ENCODE assay signal across 25 cellular contexts in genomic region chr10:34313353-34313752, GRCh38.
"Had no signal": no experiment of that assay in that cellular context is flagged by ENCODE, and none has a peak within 500 bp of the region (broad histone marks: within the 10 kb centered on the region; RNA-seq: fewer than 3 reads in every experiment).

No MANE protein-coding gene starts in this region.

- H3K36me3 Mint-ChIP-seq: activated CD4-positive, alpha-beta memory T cell treated with anti-CD3 and anti-CD28 coated beads for 36 hours; natural killer cell had no signal

- H3K27me3 ChIP-seq: body of pancreas, testis, uterus had no signal

- FAIRE-seq: endometrium, frontal cortex had no signal

- H3K9me3 Mint-ChIP-seq: activated B cell treated with CpG ODN at 0.5 μM for 24 hours; activated CD4-positive, alpha-beta memory T cell treated with anti-CD3 and anti-CD28 coated beads for 36 hours; natural killer cell; T-helper 1 cell treated with Interleukin-12 subunit alpha and Interleukin-12 subunit beta and Interleukin-4 antibody, amounts not matched to agents 30 μg/mL and 1 μg/mL, for 36 hours had no signal

- H3K4me3 Mint-ChIP-seq: activated B cell treated with CpG ODN at 0.5 μM for 24 hours; activated CD4-positive, alpha-beta memory T cell treated with anti-CD3 and anti-CD28 coated beads for 36 hours; activated CD4-positive, alpha-beta T cell treated with anti-CD3 and anti-CD28 coated beads for 36 hours; natural killer cell; T-helper 1 cell treated with Interleukin-12 subunit alpha and Interleukin-12 subunit beta and Interleukin-4 antibody, amounts not matched to agents 30 μg/mL and 1 μg/mL, for 36 hours had no signal

- H3K4me1 ChIP-seq: body of pancreas, left ventricle myocardium inferior, testis, uterus had no signal

- H3K4me1 Mint-ChIP-seq: activated B cell treated with CpG ODN at 0.5 μM for 24 hours, natural killer cell had no signal

- H3K27ac ChIP-seq: body of pancreas, left ventricle myocardium inferior, testis, uterus had no signal

- DNase-seq: activated B cell treated with CpG ODN at 0.5 μM for 24 hours; activated CD4-positive, alpha-beta memory T cell treated with anti-CD3 and anti-CD28 coated beads for 36 hours; activated CD4-positive, alpha-beta T cell treated with anti-CD3 and anti-CD28 coated beads for 36 hours; activated effector memory CD4-positive, alpha-beta T cell treated with anti-CD3 and anti-CD28 coated beads, Interleukin-2, amount 50 U/mL, for 16 hours; activated naive CD4-positive, alpha-beta T cell treated with anti-CD3 and anti-CD28 coated beads, Interleukin-2, amount 50 U/mL, for 16 hours; anterior cingulate cortex; body of pancreas; effector CD4-positive, alpha-beta T cell; hippocampal formation; kidney glomerular epithelial cell; left ventricle myocardium inferior; mammary epithelial cell; midbrain; natural killer cell; stimulated activated CD4-positive, alpha-beta T cell treated with anti-CD3 and anti-CD28 coated beads, Interleukin-4, amount 100 ng/mL, for 1 hour; stimulated activated naive CD4-positive, alpha-beta T cell; T1000; testis; uterus had no signal

- H3K36me3 ChIP-seq: uterus had no signal

- H3K27me3 Mint-ChIP-seq: activated B cell treated with CpG ODN at 0.5 μM for 24 hours; activated CD4-positive, alpha-beta memory T cell treated with anti-CD3 and anti-CD28 coated beads for 36 hours; activated CD4-positive, alpha-beta T cell treated with anti-CD3 and anti-CD28 coated beads for 36 hours had no signal

- H3K27ac Mint-ChIP-seq: activated B cell treated with CpG ODN at 0.5 μM for 24 hours; activated CD4-positive, alpha-beta memory T cell treated with anti-CD3 and anti-CD28 coated beads for 36 hours; activated CD4-positive, alpha-beta T cell treated with anti-CD3 and anti-CD28 coated beads for 36 hours; natural killer cell; T-helper 1 cell treated with Interleukin-12 subunit alpha and Interleukin-12 subunit beta and Interleukin-4 antibody, amounts not matched to agents 30 μg/mL and 1 μg/mL, for 36 hours had no signal

- ATAC-seq: activated CD4-positive, alpha-beta T cell treated with anti-CD3 and anti-CD28 coated beads for 36 hours; body of pancreas; esophagus mucosa; natural killer cell; sciatic nerve had no signal

- H3K4me3 ChIP-seq: body of pancreas, left ventricle myocardium inferior, smooth muscle cell, testis, uterus had no signal

- H3K4me2 ChIP-seq: smooth muscle cell had no signal

- H3K9me3 ChIP-seq: body of pancreas, left ventricle myocardium inferior, testis, uterus had no signal
